Comparison of ENCODE assay signal across 8 cellular contexts in the genomic region with DNA sequence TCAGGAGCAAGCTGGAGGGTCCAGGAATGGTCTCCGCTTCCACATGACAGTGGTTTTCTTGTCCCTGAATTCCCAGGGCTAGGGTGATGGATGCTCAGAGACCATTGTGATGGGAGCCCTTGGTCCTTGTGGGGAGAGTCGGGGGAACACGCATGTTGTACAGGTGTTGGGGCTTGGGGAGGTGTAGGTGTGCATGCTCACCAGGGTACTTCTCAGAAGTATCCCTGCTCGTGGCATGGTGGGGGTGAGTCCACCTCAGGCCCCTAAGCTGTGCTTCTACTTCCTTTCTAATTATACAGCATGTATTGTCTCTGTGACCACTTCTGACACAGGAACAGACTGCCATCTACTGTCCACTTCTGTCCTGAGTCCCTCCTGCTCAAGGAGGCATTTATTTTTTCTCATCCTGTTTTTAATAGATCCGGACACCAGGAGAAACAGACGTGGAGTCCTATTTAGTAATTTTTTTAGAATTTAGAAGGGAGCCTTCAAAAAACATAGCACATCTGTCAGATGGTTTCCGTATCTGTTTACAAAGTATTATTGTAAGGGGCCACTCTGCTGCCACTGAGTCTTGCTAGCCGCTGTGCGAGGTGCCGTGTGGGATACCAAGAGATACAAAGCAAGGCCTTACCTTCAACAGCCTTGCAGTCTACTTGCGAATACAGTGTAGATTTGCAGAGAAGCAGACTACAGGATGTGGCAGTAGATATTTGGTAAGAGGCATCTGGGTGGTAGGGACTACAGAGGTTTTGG. TPM values are rescaled to one million over a fixed set of nuclear protein-coding genes. Genes with fewer than 3 reads are reported as not detected.
DNase-seq lines count a peak whose midpoint lies in the region; ATAC-seq, FAIRE-seq and TF ChIP-seq lines count a peak whose summit lies in the region.

No MANE protein-coding gene starts in this region.

- DNase-seq in GM23338 (ENCODE audit: low spot score) (peak; percentile 64), fibroblast of gingiva (ENCODE audit: low read depth) (peak; percentile 55), prostate gland (ENCODE audit: low spot score) (peak; percentile 55), GM19238 (ENCODE audit: insufficient read length, low spot score) (no peak), GM12891 (ENCODE audit: insufficient read length, low spot score) (no peak)

- H3K36me3 Mint-ChIP-seq in GM23338 (ENCODE audit: low read depth) = no peaks in the 10 kb centered on the region

- H3K4me3 ChIP-seq in GM23338 = no peak overlapping the region
- no peak overlapping the region for H3K4me3 ChIP-seq in OCI-LY3 (ENCODE audit: low read length)
- no peak overlapping the region for H3K4me3 ChIP-seq in prostate gland

- H3K4me3 Mint-ChIP-seq in GM23338 = no peak overlapping the region

- no peaks in the 10 kb centered on the region for H3K9me2 ChIP-seq in GM23338 (ENCODE audit: insufficient read depth)

- H3K27ac ChIP-seq in 22Rv1 (no peak overlapping the region), GM23338 (ENCODE audit: low read depth) (no peak overlapping the region), OCI-LY3 (ENCODE audit: low read length) (no peak overlapping the region), prostate gland (no peak overlapping the region)

- H3K79me2 ChIP-seq in GM23338 (replicated peaks; ENCODE audit: insufficient read depth) (no peaks in the 10 kb centered on the region), OCI-LY3 (ENCODE audit: low read length) (no peaks in the 10 kb centered on the region)

- no peak overlapping the region for H3K27ac Mint-ChIP-seq in GM23338

- H3K4me2 ChIP-seq in GM23338 (0 out of 2 replicates have a peak overlapping the region, but pooled peaks have one; percentile 21), OCI-LY3 (ENCODE audit: low read length) (no peak overlapping the region)

- 65% methylated on average over 10 of the region's 11 CpGs for WGBS in prostate gland

- H2AFZ ChIP-seq in GM23338 (no peak overlapping the region), OCI-LY3 (ENCODE audit: low read depth, low read length) (no peak overlapping the region)

- intact Hi-C loops in prostate gland (cut with DNase I) = loop anchor here (5.0 kb wide), 1 partner anchor 240 kb away; no protein-coding TSS in a partner anchor

- H3F3A ChIP-seq in GM23338 (replicated peaks; ENCODE audit: low read depth) = no peaks in the 10 kb centered on the region

- H3K27me3 ChIP-seq in GM23338 (ENCODE audit: insufficient read depth) (peaks cover 16% of the 10 kb centered on the region), OCI-LY3 (ENCODE audit: low read depth, low read length) (peaks cover 74% of the 10 kb centered on the region), prostate gland (replicated peaks; ENCODE audit: insufficient read depth) (no peaks in the 10 kb centered on the region)

- peaks cover 20% of the 10 kb centered on the region for H3K4me1 Mint-ChIP-seq in GM23338

- no peak overlapping the region for H3K9ac ChIP-seq in OCI-LY3 (ENCODE audit: low read length)

- no peaks in the 10 kb centered on the region for H3K9me3 ChIP-seq in OCI-LY3 (ENCODE audit: insufficient read depth, low read length)
- H3K9me3 ChIP-seq in prostate gland = no peaks in the 10 kb centered on the region

- peak; percentile 83 for TF ChIP-seq CTCF in 22Rv1 (IDR thresholded peaks at IDR 0.05)
- TF ChIP-seq CTCF in GM23338 (conservative IDR thresholded peaks at IDR 0.05; ENCODE audit: low read depth in 2 of 2) = peak; percentile 82 to 83
- TF ChIP-seq CTCF in OCI-LY3 (IDR thresholded peaks at IDR 0.05; ENCODE audit: low read depth, low read length) = peak; percentile 55
- peak; percentile 16 to 81 (median 75) for TF ChIP-seq CTCF in prostate gland (IDR thresholded peaks at IDR 0.05)

- H3K27me3 Mint-ChIP-seq in GM23338 (ENCODE audit: insufficient read depth, low read depth, poor library complexity) = no peaks in the 10 kb centered on the region

- no peaks in the 10 kb centered on the region for H3K9me3 Mint-ChIP-seq in GM23338

- ATAC-seq in GM23338 = peak; percentile 87
- ATAC-seq in GM18861 (IDR thresholded peaks at IDR 0.05; ENCODE audit: unreplicated experiment) = no peak

- H4K20me1 ChIP-seq in GM23338 (replicated peaks; ENCODE audit: insufficient read depth) (no peaks in the 10 kb centered on the region), OCI-LY3 (ENCODE audit: insufficient read depth, low read length) (peaks cover 11% of the 10 kb centered on the region; the same call in 1 of the 2 replicates)

- H3K4me1 ChIP-seq in GM23338 (ENCODE audit: insufficient read depth) = peaks cover 7% of the 10 kb centered on the region; the same call in 1 of the 2 replicates
- H3K4me1 ChIP-seq in OCI-LY3 (ENCODE audit: low read length) = peaks cover 15% of the 10 kb centered on the region
- H3K4me1 ChIP-seq in prostate gland (replicated peaks) = no peaks in the 10 kb centered on the region

- no peaks in the 10 kb centered on the region for H3K36me3 ChIP-seq in GM23338 (ENCODE audit: insufficient read depth)
- H3K36me3 ChIP-seq in OCI-LY3 (replicated peaks; ENCODE audit: low read depth, low read length) = no peaks in the 10 kb centered on the region
- no peaks in the 10 kb centered on the region for H3K36me3 ChIP-seq in prostate gland

- TF ChIP-seq POLR2A in prostate gland (IDR thresholded peaks at IDR 0.05) = no peak
- TF ChIP-seq POLR2A in GM12891 (IDR thresholded peaks at IDR 0.05; ENCODE audit: low read depth, low read length) = no peak

- FAIRE-seq in GM12891 (lab: Jason Lieb, UNC) = no peak

TF ChIP-seq in GM23338, 12 proteins besides CTCF, POLR2A, EP300 and RAD21 (continues in another document):
- TF ChIP-seq CREB1 (CRISPR knock-in tag; IDR thresholded peaks at IDR 0.05; ENCODE audit: low read depth) (no peak), ZNF114 (CRISPR knock-in tag; IDR thresholded peaks at IDR 0.05) (no peak)
- TF ChIP-seq, protein P1, sequence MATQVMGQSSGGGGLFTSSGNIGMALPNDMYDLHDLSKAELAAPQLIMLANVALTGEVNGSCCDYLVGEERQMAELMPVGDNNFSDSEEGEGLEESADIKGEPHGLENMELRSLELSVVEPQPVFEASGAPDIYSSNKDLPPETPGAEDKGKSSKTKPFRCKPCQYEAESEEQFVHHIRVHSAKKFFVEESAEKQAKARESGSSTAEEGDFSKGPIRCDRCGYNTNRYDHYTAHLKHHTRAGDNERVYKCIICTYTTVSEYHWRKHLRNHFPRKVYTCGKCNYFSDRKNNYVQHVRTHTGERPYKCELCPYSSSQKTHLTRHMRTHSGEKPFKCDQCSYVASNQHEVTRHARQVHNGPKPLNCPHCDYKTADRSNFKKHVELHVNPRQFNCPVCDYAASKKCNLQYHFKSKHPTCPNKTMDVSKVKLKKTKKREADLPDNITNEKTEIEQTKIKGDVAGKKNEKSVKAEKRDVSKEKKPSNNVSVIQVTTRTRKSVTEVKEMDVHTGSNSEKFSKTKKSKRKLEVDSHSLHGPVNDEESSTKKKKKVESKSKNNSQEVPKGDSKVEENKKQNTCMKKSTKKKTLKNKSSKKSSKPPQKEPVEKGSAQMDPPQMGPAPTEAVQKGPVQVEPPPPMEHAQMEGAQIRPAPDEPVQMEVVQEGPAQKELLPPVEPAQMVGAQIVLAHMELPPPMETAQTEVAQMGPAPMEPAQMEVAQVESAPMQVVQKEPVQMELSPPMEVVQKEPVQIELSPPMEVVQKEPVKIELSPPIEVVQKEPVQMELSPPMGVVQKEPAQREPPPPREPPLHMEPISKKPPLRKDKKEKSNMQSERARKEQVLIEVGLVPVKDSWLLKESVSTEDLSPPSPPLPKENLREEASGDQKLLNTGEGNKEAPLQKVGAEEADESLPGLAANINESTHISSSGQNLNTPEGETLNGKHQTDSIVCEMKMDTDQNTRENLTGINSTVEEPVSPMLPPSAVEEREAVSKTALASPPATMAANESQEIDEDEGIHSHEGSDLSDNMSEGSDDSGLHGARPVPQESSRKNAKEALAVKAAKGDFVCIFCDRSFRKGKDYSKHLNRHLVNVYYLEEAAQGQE (IDR thresholded peaks at IDR 0.05; ENCODE audit: unreplicated experiment) = no peak

TF ChIP-seq in GM12891, 5 proteins besides CTCF, POLR2A, EP300 and RAD21:
- TF ChIP-seq PAX5 (IDR thresholded peaks at IDR 0.05; ENCODE audit: insufficient read depth, low read length, severe bottlenecking) = no peak
- no peak for TF ChIP-seq POLR2AphosphoS5 (IDR thresholded peaks at IDR 0.05; ENCODE audit: low read depth, low read length)
- TF ChIP-seq SPI1 (IDR thresholded peaks at IDR 0.05; ENCODE audit: low read depth, low read length) = no peak
- no peak for TF ChIP-seq POU2F2 (IDR thresholded peaks at IDR 0.05; ENCODE audit: low read depth, low read length)
- TF ChIP-seq TAF1 (IDR thresholded peaks at IDR 0.05; ENCODE audit: low read depth, low read length) = no peak
TF ChIP-seq in GM12891: peak in this region for 0.

RNA-seq across cellular contexts. Expression of a gene that starts 10.5 kb away (rescaled TPM):
- 2.4 TPM in 1 of 2 replicates, not detected in the other for total RNA-seq in GM23338 (2014; rRNA removed; shearing (Covaris generic))
- 1.2 and 1.5 TPM in 2 replicates for polyA plus RNA-seq in GM23338 (2016; fragmentation: Nextera tagmentation; extraction: Ambion mirVana)
- 1 to 10 TPM; 1.0 to 1.2 TPM for total RNA-seq in prostate gland
- not detected for polyA plus RNA-seq in GM12891 (2012; ENCODE audit: low read depth, missing spikeins)

Comparison
In these comparisons a context has a peak if more than half of its experiments do, and no peak if none do; other contexts are left out.
1. DNase-seq: peak in GM23338 (single experiment), fibroblast of gingiva (single experiment) and prostate gland (single experiment); none in GM19238 (single experiment) and GM12891 (single experiment).
2. Peak in every context shown above with its lines, with median percentiles within 50 percentile points of each other: CTCF ChIP-seq.